Comparison of ENCODE assay signal across 21 cellular contexts in the genomic region with DNA sequence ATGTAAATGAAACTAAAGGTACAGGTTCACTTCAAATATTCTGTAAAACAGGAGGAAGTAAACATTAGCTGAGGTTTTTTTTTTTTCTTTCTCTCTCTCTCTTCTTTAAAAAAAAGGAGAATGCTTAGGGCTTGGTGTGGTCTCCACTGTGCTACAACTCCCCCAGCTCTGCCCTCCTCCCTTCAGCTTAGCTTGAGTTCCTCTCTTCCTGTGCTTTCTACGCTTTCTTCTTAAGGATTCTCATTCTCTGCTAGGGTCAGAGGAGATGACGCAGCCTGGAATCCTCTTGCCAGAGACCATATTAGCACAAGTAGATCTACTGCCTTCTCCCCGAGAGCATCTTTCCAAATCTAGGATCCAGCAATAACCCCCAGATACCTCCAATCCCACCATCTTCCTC.
"Had no signal": no experiment of that assay in that cellular context is flagged by ENCODE, and none has a peak within 500 bp of the region (broad histone marks: within the 10 kb centered on the region; RNA-seq: fewer than 3 reads in every experiment).

No MANE protein-coding gene starts in this region.

- H3K27ac ChIP-seq: brain microvascular endothelial cell, colonic mucosa had no signal

- H3K4me1 ChIP-seq: colonic mucosa had no signal

- H3K4me3 ChIP-seq: colonic mucosa had no signal

- H3K9me3 ChIP-seq: colonic mucosa had no signal

- H3K36me3 Mint-ChIP-seq: activated CD4-positive, alpha-beta memory T cell treated with anti-CD3 and anti-CD28 coated beads for 36 hours; type B pancreatic cell had no signal

- H3K9me3 Mint-ChIP-seq: activated CD4-positive, alpha-beta memory T cell treated with anti-CD3 and anti-CD28 coated beads for 36 hours; T-helper 2 cell treated with Interferon-gamma antibody and Interleukin-4, amounts not matched to agents 5 μg/mL and 100 μg/mL, for 36 hours had no signal

- H3K4me3 Mint-ChIP-seq: activated CD4-positive, alpha-beta memory T cell treated with anti-CD3 and anti-CD28 coated beads for 36 hours; endodermal cell; neural crest cell; T-helper 2 cell treated with Interferon-gamma antibody and Interleukin-4, amounts not matched to agents 5 μg/mL and 100 μg/mL, for 36 hours; type B pancreatic cell had no signal

- H3K27ac Mint-ChIP-seq: activated CD4-positive, alpha-beta memory T cell treated with anti-CD3 and anti-CD28 coated beads for 36 hours; endodermal cell; T-helper 2 cell treated with Interferon-gamma antibody and Interleukin-4, amounts not matched to agents 5 μg/mL and 100 μg/mL, for 36 hours; type B pancreatic cell had no signal

- FAIRE-seq: kidney, TTC549 had no signal

- H3K36me3 ChIP-seq: brain microvascular endothelial cell, colonic mucosa had no signal

- DNase-seq: activated CD4-positive, alpha-beta memory T cell treated with anti-CD3 and anti-CD28 coated beads for 36 hours; activated effector memory CD4-positive, alpha-beta T cell treated with Interleukin-2 at 50 U/mL for 16 hours; activated T-cell treated with anti-CD3 and anti-CD28 coated beads, Interleukin-2, amount 50 U/mL, for 1 hour; aorta; brain microvascular endothelial cell; central memory CD4-positive, alpha-beta T cell; colonic mucosa; endodermal cell; hypothalamus; kidney; midbrain; retina; stimulated activated CD4-positive, alpha-beta T cell treated with anti-CD3 and anti-CD28 coated beads, Interleukin-1b, Interleukin-23, amount 100 ng/mL, for 48 hours; stimulated activated naive CD4-positive, alpha-beta T cell treated with Interleukin-2 at 50 U/mL for 16 hours; SW 1271 had no signal

- H3K4me1 Mint-ChIP-seq: endodermal cell, neural crest cell had no signal

- H3K27me3 ChIP-seq: brain microvascular endothelial cell, colonic mucosa, foreskin keratinocyte had no signal

- H3K27me3 Mint-ChIP-seq: activated CD4-positive, alpha-beta memory T cell treated with anti-CD3 and anti-CD28 coated beads for 36 hours had no signal

- ATAC-seq: left lobe of liver had no signal
